ENCODE assay signal across 20 cellular contexts in genomic region chr5:125042243-125042887, GRCh38.
A peak's percentile ranks its signal among the peaks of the same experiment; 100 is the strongest.
DNase-seq lines count a peak whose midpoint lies in the region; ATAC-seq and TF ChIP-seq lines count a peak whose summit lies in the region.
"Had no signal": no experiment of that assay in that cellular context is flagged by ENCODE, and none has a peak within 500 bp of the region (broad histone marks: within the 10 kb centered on the region; RNA-seq: fewer than 3 reads in every experiment).

No MANE protein-coding gene starts in this region.

- no peaks in the 10 kb centered on the region for H3K9me2 ChIP-seq in PC-3 (replicated peaks; ENCODE audit: low read length)

- no peak overlapping the region for H3K4me2 ChIP-seq in PC-3 (ENCODE audit: low read length)

- H3K4me1 ChIP-seq in HAP-1 (peaks cover 21% of the 10 kb centered on the region), PC-3 (ENCODE audit: insufficient read depth, low read length) (peaks cover 48% of the 10 kb centered on the region), foreskin keratinocyte (peaks cover 10% of the 10 kb centered on the region)
- H3K4me1 ChIP-seq: breast epithelium had no signal

- H3K27ac ChIP-seq in PC-3 (ENCODE audit: low read length): no peak overlapping the region
- H3K27ac ChIP-seq in foreskin keratinocyte: no peak overlapping the region
- H3K27ac ChIP-seq: stomach, vagina had no signal

- H3F3A ChIP-seq in PC-3 (ENCODE audit: low read length, unreplicated experiment): no peaks in the 10 kb centered on the region

- H4K20me1 ChIP-seq in PC-3 (ENCODE audit: low read length): no peaks in the 10 kb centered on the region

- H3K27me3 ChIP-seq in HAP-1 (ENCODE audit: low read depth) (no peaks in the 10 kb centered on the region), PC-3 (ENCODE audit: low read length) (no peaks in the 10 kb centered on the region), foreskin keratinocyte (no peaks in the 10 kb centered on the region)
- H3K27me3 ChIP-seq: breast epithelium, stomach, vagina had no signal

- H2AFZ ChIP-seq in PC-3 (ENCODE audit: low read length): no peak overlapping the region

- peak; percentile 40 for DNase-seq in A172 (ENCODE audit: low spot score)
- DNase-seq in HAP-1 (ENCODE audit: low spot score in 2 of 2): peak; percentile 14 to 16
- peak; percentile 43 for DNase-seq in glomerular visceral epithelial cell (ENCODE audit: extremely low spot score)
- no peak for DNase-seq in PC-3
- DNase-seq in NCI-H2196 (lab: John Stamatoyannopoulos, UW; ENCODE audit: unreplicated experiment): no peak
- no peak for DNase-seq in foreskin keratinocyte
- DNase-seq: activated naive CD4-positive, alpha-beta T cell treated with anti-CD3 and anti-CD28 coated beads, Interleukin-2, amount 50 U/mL, for 16 hours; activated T-cell treated with anti-CD3 and anti-CD28 coated beads, Interleukin-2, amount 50 U/mL, for 24 hours; effector memory CD4-positive, alpha-beta T cell; left ventricle myocardium superior; naive thymus-derived CD4-positive, alpha-beta T cell; NCI-H187; OCI-M1; stimulated activated CD4-positive, alpha-beta T cell treated with anti-CD3 and anti-CD28 coated beads, Interleukin-15, amount 100 ng/mL, for 24 hours; stomach had no signal

- in situ Hi-C loops in HAP-1 (cut with MboI; ENCODE audit: low sequenced_read_pairs): no loop called here

- no peaks in the 10 kb centered on the region for H3K36me3 ChIP-seq in HAP-1 (replicated peaks)
- no peaks in the 10 kb centered on the region for H3K36me3 ChIP-seq in PC-3 (ENCODE audit: low read depth, low read length)
- H3K36me3 ChIP-seq: breast epithelium, stomach, vagina had no signal

- no peak for ATAC-seq in SK-N-SH treated with all-trans-retinoic acid at 6 μM for 48 hours
- no peak for ATAC-seq in PC-3
- ATAC-seq in foreskin keratinocyte: no peak
- no peak for ATAC-seq in HG02763 (IDR thresholded peaks at IDR 0.05; ENCODE audit: unreplicated experiment)
- ATAC-seq: A549; left ventricle myocardium superior; naive thymus-derived CD4-positive, alpha-beta T cell had no signal

- TF ChIP-seq CTCF in PC-3 (conservative IDR thresholded peaks at IDR 0.05; ENCODE audit: low read depth, low read length) (no peak), foreskin keratinocyte (conservative IDR thresholded peaks at IDR 0.05) (no peak)

- POLR2A ChIA-PET in PC-3 (lab: Charles Lee; ENCODE audit: unreplicated experiment): no interaction called here

- intact Hi-C loops in PC-3 (cut with micrococcal nuclease): loop anchor here (10.0 kb wide), 4 partner anchors 232 to 628 kb away; no protein-coding TSS in a partner anchor

- no peak overlapping the region for H3K9ac ChIP-seq in PC-3 (ENCODE audit: low read length)

- BruUV-seq in PC-3 (replicated peaks; lab: Mats Ljungman, UMichigan): no TSS peak

- H3K9me3 ChIP-seq in HAP-1: no peaks in the 10 kb centered on the region
- H3K9me3 ChIP-seq in PC-3 (ENCODE audit: low read length): no peaks in the 10 kb centered on the region
- H3K9me3 ChIP-seq: A549, breast epithelium, stomach, vagina had no signal

- H3K79me2 ChIP-seq in PC-3 (ENCODE audit: low read length): no peaks in the 10 kb centered on the region

- no peak overlapping the region for H3K4me3 ChIP-seq in HAP-1
- no peak overlapping the region for H3K4me3 ChIP-seq in PC-3 (ENCODE audit: low read length)
- H3K4me3 ChIP-seq: A549, breast epithelium, stomach, vagina had no signal

- CTCF ChIA-PET in PC-3 (lab: Charles Lee): no interaction called here

TF ChIP-seq in SK-N-SH treated with all-trans-retinoic acid at 6 μM for 48 hours, 23 proteins besides CTCF, POLR2A, EP300 and RAD21:
- TF ChIP-seq RARB (CRISPR knock-in tag; IDR thresholded peaks at IDR 0.05) (no peak), TCF4 (CRISPR knock-in tag; IDR thresholded peaks at IDR 0.05; ENCODE audit: borderline replicate concordance) (peak; percentile 42; the same call in 1 of the 2 replicates)

Comparison
In these comparisons a context has a peak if more than half of its experiments do, and no peak if none do; other contexts are left out.
1. DNase-seq: peak in A172 (single experiment), HAP-1 (2 of 2) and glomerular visceral epithelial cell (single experiment); none in PC-3 (single experiment), NCI-H2196 (single experiment) and foreskin keratinocyte (0 of 2).